ENCODE assay signal across 5 cellular contexts in genomic region chr10:65497837-65498236, GRCh38.
"Had no signal": no experiment of that assay in that cellular context is flagged by ENCODE, and none has a peak within 500 bp of the region (broad histone marks: within the 10 kb centered on the region; RNA-seq: fewer than 3 reads in every experiment).

No MANE protein-coding gene starts in this region.

- H3K4me3 ChIP-seq: GM23338, K562 had no signal

- DNase-seq: H9, HCEC 1CT, IMR-90 had no signal

- ATAC-seq: GM23338, K562 had no signal
